Comparison of ENCODE assay signal across 8 cellular contexts in genomic region chr1:228141082-228141870, GRCh38. TPM values are rescaled to one million over a fixed set of nuclear protein-coding genes. Genes with fewer than 3 reads are reported as not detected.
A peak's percentile ranks its signal among the peaks of the same experiment; 100 is the strongest.
DNase-seq lines count a peak whose midpoint lies in the region; ATAC-seq and TF ChIP-seq lines count a peak whose summit lies in the region.

No MANE protein-coding gene starts in this region.

- H3K27me3 ChIP-seq in A673 (replicated peaks; ENCODE audit: insufficient read depth, low read depth, low read length, poor library complexity), result peaks cover 6% of the 10 kb centered on the region

- H3K27ac ChIP-seq in A673 (ENCODE audit: low read depth, low read length, poor library complexity, severe bottlenecking), result peak overlapping the region; percentile 92

- intact Hi-C loops in A673 (cut with micrococcal nuclease; ENCODE audit: unreplicated experiment), result no loop called here

- no TSS peak for BruUV-seq in A673 (replicated peaks; lab: Mats Ljungman, UMichigan)

- H3K27me3 Mint-ChIP-seq in WTC11 (ENCODE audit: low read depth), result peaks cover 22% of the 10 kb centered on the region
- peaks cover 32% of the 10 kb centered on the region for H3K27me3 Mint-ChIP-seq in nephron progenitor cell (ENCODE audit: low read depth, poor library complexity)

- ATAC-seq in WTC11, result no peak
- ATAC-seq in GM19023 (IDR thresholded peaks at IDR 0.05; ENCODE audit: unreplicated experiment), result no peak

- no peak for TF ChIP-seq CTCF in A673 (conservative IDR thresholded peaks at IDR 0.05; ENCODE audit: low read depth, low read length)
- TF ChIP-seq CTCF in GM20000 (IDR thresholded peaks at IDR 0.05; ENCODE audit: extremely low read depth, missing control alignments), result no peak
- no peak for TF ChIP-seq CTCF in WTC11 (IDR thresholded peaks at IDR 0.05)
- TF ChIP-seq CTCF in nephron progenitor cell (IDR thresholded peaks at IDR 0.05), result no peak

- peak overlapping the region; percentile 68; the same call in 1 of the 2 replicates for H3K27ac Mint-ChIP-seq in WTC11
- peak overlapping the region; percentile 95 for H3K27ac Mint-ChIP-seq in nephron progenitor cell

- H3K4me1 Mint-ChIP-seq in WTC11, result peaks cover 7% of the 10 kb centered on the region; the same call in 1 of the 2 replicates
- H3K4me1 Mint-ChIP-seq in nephron progenitor cell, result peaks cover 21% of the 10 kb centered on the region

- H3K9me3 Mint-ChIP-seq in WTC11, result no peaks in the 10 kb centered on the region
- no peaks in the 10 kb centered on the region for H3K9me3 Mint-ChIP-seq in nephron progenitor cell

- no peaks in the 10 kb centered on the region for H3K36me3 ChIP-seq in A673 (ENCODE audit: insufficient read depth, low read length, poor library complexity, severe bottlenecking)

- H3K4me3 ChIP-seq in A673 (ENCODE audit: low read depth, low read length, poor library complexity, severe bottlenecking), result peak overlapping the region; percentile 87

- H3K4me3 Mint-ChIP-seq in WTC11, result peak overlapping the region; percentile 88
- peak overlapping the region; percentile 92 for H3K4me3 Mint-ChIP-seq in nephron progenitor cell

- peak; percentile 82 for DNase-seq in A673 (ENCODE audit: low spot score)
- peak; percentile 45 for DNase-seq in GM20000 (ENCODE audit: low spot score)
- DNase-seq in WTC11 (ENCODE audit: low spot score), result no peak
- peak; percentile 36 for DNase-seq in fibroblast of gingiva (ENCODE audit: low read depth)
- DNase-seq in nephron progenitor cell, result no peak
- DNase-seq in effector CD8-positive, alpha-beta T cell (lab: John Stamatoyannopoulos, UW), result no peak
- no peak for DNase-seq in DMS114 treated with DMSO at 0.1 percent for 48 hours (lab: John Stamatoyannopoulos, UW; ENCODE audit: unreplicated experiment)

- peaks cover 18% of the 10 kb centered on the region for H3K4me1 ChIP-seq in A673 (ENCODE audit: insufficient read depth, low read length, poor library complexity, severe bottlenecking)

- CTCF ChIA-PET in A673 (lab: Charles Lee) (no interaction called here), WTC11 (lab: Charles Lee) (interaction anchor here (1.2 to 2.7 kb wide), 4 partner anchors 9 to 134 kb away, joined by 3 to 14 read pairs (median 8); partner anchors contain the start of genes GJC2 and IBA57)

- POLR2A ChIA-PET in A673 (lab: Charles Lee; ENCODE audit: low non-redundant PET) (no interaction called here), WTC11 (lab: Charles Lee) (interaction anchor here (1.1 kb wide), 1 partner anchor 10 kb away, joined by 3 read pairs; no protein-coding TSS in a partner anchor)

- H3K9me3 ChIP-seq in A673 (ENCODE audit: low read depth, low read length, poor library complexity, severe bottlenecking), result no peaks in the 10 kb centered on the region

- H3K36me3 Mint-ChIP-seq in WTC11 (no peaks in the 10 kb centered on the region), nephron progenitor cell (ENCODE audit: low read depth) (no peaks in the 10 kb centered on the region)

TF ChIP-seq in WTC11, 78 proteins besides CTCF, POLR2A, EP300 and RAD21 (continues in another document):
- TF ChIP-seq TEAD4 (CRISPR knock-in tag; IDR thresholded peaks at IDR 0.05), result no peak
- no peak for TF ChIP-seq RELA (CRISPR knock-in tag; IDR thresholded peaks at IDR 0.05; ENCODE audit: borderline replicate concordance)
- TF ChIP-seq ATF2 (CRISPR knock-in tag; IDR thresholded peaks at IDR 0.05; ENCODE audit: borderline replicate concordance, low read depth), result no peak
- TF ChIP-seq ZNF263 (CRISPR knock-in tag; IDR thresholded peaks at IDR 0.05; ENCODE audit: low read depth), result no peak
- TF ChIP-seq ZNF138 (CRISPR knock-in tag; conservative IDR thresholded peaks at IDR 0.05), result no peak
- TF ChIP-seq KAT7 (CRISPR knock-in tag; IDR thresholded peaks at IDR 0.05; ENCODE audit: borderline replicate concordance), result no peak
- TF ChIP-seq PRDM15 (CRISPR knock-in tag; IDR thresholded peaks at IDR 0.05), result no peak
- no peak for TF ChIP-seq SMAD3 (CRISPR knock-in tag; IDR thresholded peaks at IDR 0.05; ENCODE audit: borderline replicate concordance)
- no peak for TF ChIP-seq NR1H2 (CRISPR knock-in tag; IDR thresholded peaks at IDR 0.05)
- TF ChIP-seq IRF2 (CRISPR knock-in tag; IDR thresholded peaks at IDR 0.05; ENCODE audit: borderline replicate concordance, low read depth), result no peak
- TF ChIP-seq AFF4 (CRISPR knock-in tag; IDR thresholded peaks at IDR 0.05; ENCODE audit: borderline replicate concordance), result no peak
- no peak for TF ChIP-seq HMGA2 (CRISPR knock-in tag; IDR thresholded peaks at IDR 0.05)
- no peak for TF ChIP-seq MXD4 (CRISPR knock-in tag; IDR thresholded peaks at IDR 0.05; ENCODE audit: borderline replicate concordance)
- no peak for TF ChIP-seq ZNF121 (CRISPR knock-in tag; IDR thresholded peaks at IDR 0.05)
- no peak for TF ChIP-seq FOXJ3 (CRISPR knock-in tag; IDR thresholded peaks at IDR 0.05; ENCODE audit: borderline replicate concordance)
- no peak for TF ChIP-seq TEAD1 (CRISPR knock-in tag; IDR thresholded peaks at IDR 0.05)
- TF ChIP-seq ZNF423 (CRISPR knock-in tag; IDR thresholded peaks at IDR 0.05), result no peak

RNA-seq across cellular contexts. Expression of gene GUK1, which starts 1.2 kb away (rescaled TPM):
- 128 and 130 TPM in 2 replicates for total RNA-seq in A673 (2021)
- 110 to 112 TPM (median 111 TPM) in 3 replicates for total RNA-seq in WTC11 (2021)

RNA-seq across cellular contexts. Expression of gene GJC2, which starts 8.5 kb away (rescaled TPM):
- total RNA-seq in A673 (2021) (0.97 and 1.3 TPM in 2 replicates), WTC11 (2021) (0.72 to 1.2 TPM (median 0.87 TPM) in 3 replicates)

RNA-seq across cellular contexts. Expression of gene IBA57, which starts 24.3 kb away (rescaled TPM):
- total RNA-seq in A673 (2021), result 10.6 and 12.1 TPM in 2 replicates
- total RNA-seq in WTC11 (2021), result 11.4 to 12.5 TPM (median 12.1 TPM) in 3 replicates

RNA-seq across cellular contexts. Expression of gene MRPL55, which starts 32.2 kb away (rescaled TPM):
- total RNA-seq in A673 (2021), result 60.4 and 70.8 TPM in 2 replicates
- 65.8 to 70.5 TPM (median 66.9 TPM) in 3 replicates for total RNA-seq in WTC11 (2021)

RNA-seq across cellular contexts. Expression of gene C1orf35, which starts 38.2 kb away (rescaled TPM):
- total RNA-seq in A673 (2021), result 27.5 and 27.6 TPM in 2 replicates
- total RNA-seq in WTC11 (2021), result 30.0 to 33.8 TPM (median 30.7 TPM) in 3 replicates

Comparison
In these comparisons a context has a peak if more than half of its experiments do, and no peak if none do; other contexts are left out.
1. DNase-seq: peak in A673 (single experiment), GM20000 (single experiment) and fibroblast of gingiva (single experiment); none in WTC11 (single experiment), nephron progenitor cell (single experiment), effector CD8-positive, alpha-beta T cell (single experiment) and DMS114 treated with DMSO at 0.1 percent for 48 hours (single experiment).